ENCODE assay signal across 1 cellular context in the genomic region with DNA sequence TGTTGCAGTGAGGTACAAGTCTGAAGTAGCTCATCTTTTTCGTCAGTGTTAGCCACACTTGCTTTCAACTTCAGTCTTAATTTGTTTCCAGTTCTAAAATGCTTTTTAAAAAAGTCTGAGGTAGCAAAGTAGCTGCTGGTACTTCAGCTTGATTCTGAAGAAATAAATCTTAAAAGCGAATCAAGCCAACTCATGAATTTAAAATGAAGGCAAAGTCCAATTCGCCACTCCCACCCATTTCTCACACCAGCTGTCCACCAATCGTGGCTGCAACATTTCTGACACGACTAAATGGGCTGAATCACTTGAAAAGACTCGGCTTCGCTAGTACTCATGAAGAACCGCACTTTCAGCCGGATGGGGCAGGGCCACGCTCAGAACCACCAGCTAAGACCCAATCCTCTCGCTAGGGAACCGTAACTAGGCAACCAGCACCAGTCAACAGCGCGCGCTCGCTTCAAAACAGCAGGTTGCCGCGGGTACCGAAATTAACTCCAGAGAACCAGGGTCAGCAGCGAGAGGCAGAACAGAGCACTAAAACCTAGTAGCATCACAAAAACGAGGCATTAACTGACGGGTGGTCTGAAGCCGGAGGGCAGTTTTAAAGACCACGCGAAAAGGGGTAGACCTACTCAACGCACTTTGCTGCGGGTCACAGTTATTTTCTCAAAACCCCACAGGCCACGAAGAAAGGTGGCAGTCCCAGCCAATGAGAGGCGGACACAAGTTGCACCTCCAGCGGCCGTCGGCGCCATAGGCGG.
A peak's percentile ranks its signal among the peaks of the same experiment; 100 is the strongest.
TF ChIP-seq lines count a peak whose summit lies in the region.

No MANE protein-coding gene starts in this region.

TF ChIP-seq in K562, 482 proteins besides CTCF, POLR2A, EP300 and RAD21 (continued from another document):
- TF ChIP-seq, protein P1, sequence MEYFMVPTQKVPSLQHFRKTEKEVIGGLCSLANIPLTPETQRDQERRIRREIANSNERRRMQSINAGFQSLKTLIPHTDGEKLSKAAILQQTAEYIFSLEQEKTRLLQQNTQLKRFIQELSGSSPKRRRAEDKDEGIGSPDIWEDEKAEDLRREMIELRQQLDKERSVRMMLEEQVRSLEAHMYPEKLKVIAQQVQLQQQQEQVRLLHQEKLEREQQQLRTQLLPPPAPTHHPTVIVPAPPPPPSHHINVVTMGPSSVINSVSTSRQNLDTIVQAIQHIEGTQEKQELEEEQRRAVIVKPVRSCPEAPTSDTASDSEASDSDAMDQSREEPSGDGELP (CRISPR knock-in tag; IDR thresholded peaks at IDR 0.05; ENCODE audit: borderline replicate concordance) = peak; percentile 68
- TF ChIP-seq ZNF354B (CRISPR knock-in tag; IDR thresholded peaks at IDR 0.05) = no peak
- no peak for TF ChIP-seq ZNF444 (CRISPR knock-in tag; IDR thresholded peaks at IDR 0.05)
- no peak for TF ChIP-seq HNRNPH1 (optimal IDR thresholded peaks at IDR 0.05; ENCODE audit: low read depth, low read length)
- TF ChIP-seq, protein P2, sequence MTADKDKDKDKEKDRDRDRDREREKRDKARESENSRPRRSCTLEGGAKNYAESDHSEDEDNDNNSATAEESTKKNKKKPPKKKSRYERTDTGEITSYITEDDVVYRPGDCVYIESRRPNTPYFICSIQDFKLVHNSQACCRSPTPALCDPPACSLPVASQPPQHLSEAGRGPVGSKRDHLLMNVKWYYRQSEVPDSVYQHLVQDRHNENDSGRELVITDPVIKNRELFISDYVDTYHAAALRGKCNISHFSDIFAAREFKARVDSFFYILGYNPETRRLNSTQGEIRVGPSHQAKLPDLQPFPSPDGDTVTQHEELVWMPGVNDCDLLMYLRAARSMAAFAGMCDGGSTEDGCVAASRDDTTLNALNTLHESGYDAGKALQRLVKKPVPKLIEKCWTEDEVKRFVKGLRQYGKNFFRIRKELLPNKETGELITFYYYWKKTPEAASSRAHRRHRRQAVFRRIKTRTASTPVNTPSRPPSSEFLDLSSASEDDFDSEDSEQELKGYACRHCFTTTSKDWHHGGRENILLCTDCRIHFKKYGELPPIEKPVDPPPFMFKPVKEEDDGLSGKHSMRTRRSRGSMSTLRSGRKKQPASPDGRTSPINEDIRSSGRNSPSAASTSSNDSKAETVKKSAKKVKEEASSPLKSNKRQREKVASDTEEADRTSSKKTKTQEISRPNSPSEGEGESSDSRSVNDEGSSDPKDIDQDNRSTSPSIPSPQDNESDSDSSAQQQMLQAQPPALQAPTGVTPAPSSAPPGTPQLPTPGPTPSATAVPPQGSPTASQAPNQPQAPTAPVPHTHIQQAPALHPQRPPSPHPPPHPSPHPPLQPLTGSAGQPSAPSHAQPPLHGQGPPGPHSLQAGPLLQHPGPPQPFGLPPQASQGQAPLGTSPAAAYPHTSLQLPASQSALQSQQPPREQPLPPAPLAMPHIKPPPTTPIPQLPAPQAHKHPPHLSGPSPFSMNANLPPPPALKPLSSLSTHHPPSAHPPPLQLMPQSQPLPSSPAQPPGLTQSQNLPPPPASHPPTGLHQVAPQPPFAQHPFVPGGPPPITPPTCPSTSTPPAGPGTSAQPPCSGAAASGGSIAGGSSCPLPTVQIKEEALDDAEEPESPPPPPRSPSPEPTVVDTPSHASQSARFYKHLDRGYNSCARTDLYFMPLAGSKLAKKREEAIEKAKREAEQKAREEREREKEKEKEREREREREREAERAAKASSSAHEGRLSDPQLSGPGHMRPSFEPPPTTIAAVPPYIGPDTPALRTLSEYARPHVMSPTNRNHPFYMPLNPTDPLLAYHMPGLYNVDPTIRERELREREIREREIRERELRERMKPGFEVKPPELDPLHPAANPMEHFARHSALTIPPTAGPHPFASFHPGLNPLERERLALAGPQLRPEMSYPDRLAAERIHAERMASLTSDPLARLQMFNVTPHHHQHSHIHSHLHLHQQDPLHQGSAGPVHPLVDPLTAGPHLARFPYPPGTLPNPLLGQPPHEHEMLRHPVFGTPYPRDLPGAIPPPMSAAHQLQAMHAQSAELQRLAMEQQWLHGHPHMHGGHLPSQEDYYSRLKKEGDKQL (CRISPR knock-in tag; IDR thresholded peaks at IDR 0.05; ENCODE audit: borderline replicate concordance) = 0 out of 2 replicates have a peak, but pooled peaks have one; percentile 24
- TF ChIP-seq FOXA3 (CRISPR knock-in tag; conservative IDR thresholded peaks at IDR 0.05 in 1 of 2, IDR thresholded peaks at IDR 0.05 in 1 of 2) = peak; percentile 13 to 76; a peak in 2 of 4 replicates
- TF ChIP-seq CHD4 (IDR thresholded peaks at IDR 0.05; ENCODE audit: insufficient read depth, insufficient replicate concordance, low read depth, low read length, poor library complexity, severe bottlenecking) = peak; percentile 15
- TF ChIP-seq TEAD4 (IDR thresholded peaks at IDR 0.05; ENCODE audit: low read length) = no peak
- TF ChIP-seq TEAD4 (CRISPR knock-in tag; IDR thresholded peaks at IDR 0.05; ENCODE audit: borderline replicate concordance) = 0 out of 2 replicates have a peak, but pooled peaks have one; percentile 60
- TF ChIP-seq, protein P3, sequence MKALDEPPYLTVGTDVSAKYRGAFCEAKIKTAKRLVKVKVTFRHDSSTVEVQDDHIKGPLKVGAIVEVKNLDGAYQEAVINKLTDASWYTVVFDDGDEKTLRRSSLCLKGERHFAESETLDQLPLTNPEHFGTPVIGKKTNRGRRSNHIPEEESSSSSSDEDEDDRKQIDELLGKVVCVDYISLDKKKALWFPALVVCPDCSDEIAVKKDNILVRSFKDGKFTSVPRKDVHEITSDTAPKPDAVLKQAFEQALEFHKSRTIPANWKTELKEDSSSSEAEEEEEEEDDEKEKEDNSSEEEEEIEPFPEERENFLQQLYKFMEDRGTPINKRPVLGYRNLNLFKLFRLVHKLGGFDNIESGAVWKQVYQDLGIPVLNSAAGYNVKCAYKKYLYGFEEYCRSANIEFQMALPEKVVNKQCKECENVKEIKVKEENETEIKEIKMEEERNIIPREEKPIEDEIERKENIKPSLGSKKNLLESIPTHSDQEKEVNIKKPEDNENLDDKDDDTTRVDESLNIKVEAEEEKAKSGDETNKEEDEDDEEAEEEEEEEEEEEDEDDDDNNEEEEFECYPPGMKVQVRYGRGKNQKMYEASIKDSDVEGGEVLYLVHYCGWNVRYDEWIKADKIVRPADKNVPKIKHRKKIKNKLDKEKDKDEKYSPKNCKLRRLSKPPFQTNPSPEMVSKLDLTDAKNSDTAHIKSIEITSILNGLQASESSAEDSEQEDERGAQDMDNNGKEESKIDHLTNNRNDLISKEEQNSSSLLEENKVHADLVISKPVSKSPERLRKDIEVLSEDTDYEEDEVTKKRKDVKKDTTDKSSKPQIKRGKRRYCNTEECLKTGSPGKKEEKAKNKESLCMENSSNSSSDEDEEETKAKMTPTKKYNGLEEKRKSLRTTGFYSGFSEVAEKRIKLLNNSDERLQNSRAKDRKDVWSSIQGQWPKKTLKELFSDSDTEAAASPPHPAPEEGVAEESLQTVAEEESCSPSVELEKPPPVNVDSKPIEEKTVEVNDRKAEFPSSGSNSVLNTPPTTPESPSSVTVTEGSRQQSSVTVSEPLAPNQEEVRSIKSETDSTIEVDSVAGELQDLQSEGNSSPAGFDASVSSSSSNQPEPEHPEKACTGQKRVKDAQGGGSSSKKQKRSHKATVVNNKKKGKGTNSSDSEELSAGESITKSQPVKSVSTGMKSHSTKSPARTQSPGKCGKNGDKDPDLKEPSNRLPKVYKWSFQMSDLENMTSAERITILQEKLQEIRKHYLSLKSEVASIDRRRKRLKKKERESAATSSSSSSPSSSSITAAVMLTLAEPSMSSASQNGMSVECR (CRISPR knock-in tag; IDR thresholded peaks at IDR 0.05) = peak; percentile 69
- TF ChIP-seq CBX8 (IDR thresholded peaks at IDR 0.05; ENCODE audit: borderline replicate concordance, extremely low read depth, low read depth, low read length, poor library complexity, severe bottlenecking) = no peak
- TF ChIP-seq, protein P4, sequence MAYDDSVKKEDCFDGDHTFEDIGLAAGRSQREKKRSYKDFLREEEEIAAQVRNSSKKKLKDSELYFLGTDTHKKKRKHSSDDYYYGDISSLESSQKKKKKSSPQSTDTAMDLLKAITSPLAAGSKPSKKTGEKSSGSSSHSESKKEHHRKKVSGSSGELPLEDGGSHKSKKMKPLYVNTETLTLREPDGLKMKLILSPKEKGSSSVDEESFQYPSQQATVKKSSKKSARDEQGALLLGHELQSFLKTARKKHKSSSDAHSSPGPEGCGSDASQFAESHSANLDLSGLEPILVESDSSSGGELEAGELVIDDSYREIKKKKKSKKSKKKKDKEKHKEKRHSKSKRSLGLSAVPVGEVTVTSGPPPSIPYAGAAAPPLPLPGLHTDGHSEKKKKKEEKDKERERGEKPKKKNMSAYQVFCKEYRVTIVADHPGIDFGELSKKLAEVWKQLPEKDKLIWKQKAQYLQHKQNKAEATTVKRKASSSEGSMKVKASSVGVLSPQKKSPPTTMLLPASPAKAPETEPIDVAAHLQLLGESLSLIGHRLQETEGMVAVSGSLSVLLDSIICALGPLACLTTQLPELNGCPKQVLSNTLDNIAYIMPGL (CRISPR knock-in tag; IDR thresholded peaks at IDR 0.05) = no peak
- TF ChIP-seq PTTG1 (tag; IDR thresholded peaks at IDR 0.05; ENCODE audit: low read depth) = no peak
- TF ChIP-seq, protein P5, sequence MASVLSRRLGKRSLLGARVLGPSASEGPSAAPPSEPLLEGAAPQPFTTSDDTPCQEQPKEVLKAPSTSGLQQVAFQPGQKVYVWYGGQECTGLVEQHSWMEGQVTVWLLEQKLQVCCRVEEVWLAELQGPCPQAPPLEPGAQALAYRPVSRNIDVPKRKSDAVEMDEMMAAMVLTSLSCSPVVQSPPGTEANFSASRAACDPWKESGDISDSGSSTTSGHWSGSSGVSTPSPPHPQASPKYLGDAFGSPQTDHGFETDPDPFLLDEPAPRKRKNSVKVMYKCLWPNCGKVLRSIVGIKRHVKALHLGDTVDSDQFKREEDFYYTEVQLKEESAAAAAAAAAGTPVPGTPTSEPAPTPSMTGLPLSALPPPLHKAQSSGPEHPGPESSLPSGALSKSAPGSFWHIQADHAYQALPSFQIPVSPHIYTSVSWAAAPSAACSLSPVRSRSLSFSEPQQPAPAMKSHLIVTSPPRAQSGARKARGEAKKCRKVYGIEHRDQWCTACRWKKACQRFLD (CRISPR knock-in tag; IDR thresholded peaks at IDR 0.05) = no peak
- no peak for TF ChIP-seq ZBED1 (IDR thresholded peaks at IDR 0.05)
- 0 out of 2 replicates have a peak, but pooled peaks have one; percentile 49 for TF ChIP-seq FOXK1 (CRISPR knock-in tag; IDR thresholded peaks at IDR 0.05; ENCODE audit: borderline replicate concordance)
